Comparison of ENCODE assay signal across 9 cellular contexts in genomic region chr1:89483757-89484077, GRCh38.
"Had no signal": no experiment of that assay in that cellular context is flagged by ENCODE, and none has a peak within 500 bp of the region (broad histone marks: within the 10 kb centered on the region; RNA-seq: fewer than 3 reads in every experiment).

No MANE protein-coding gene starts in this region.

- H3K4me1 ChIP-seq: esophagus squamous epithelium, gastroesophageal sphincter, lower lobe of right lung had no signal

- ATAC-seq: gastroesophageal sphincter had no signal

- H3K27ac ChIP-seq: coronary artery, esophagus squamous epithelium, gastroesophageal sphincter, heart left ventricle, hepatocyte, left lung, lower lobe of right lung had no signal

- H3K4me3 ChIP-seq: coronary artery, esophagus squamous epithelium, gastroesophageal sphincter, heart left ventricle, hepatocyte, left lung, lower lobe of right lung, mucosa of descending colon had no signal

- H3K79me2 ChIP-seq: hepatocyte had no signal

- H3K36me3 ChIP-seq: esophagus squamous epithelium, gastroesophageal sphincter, heart left ventricle, left lung, lower lobe of right lung had no signal

- DNase-seq: esophagus squamous epithelium had no signal

- H3K4me2 ChIP-seq: hepatocyte had no signal

- H3K27me3 ChIP-seq: dorsolateral prefrontal cortex, esophagus squamous epithelium, gastroesophageal sphincter, heart left ventricle, hepatocyte, left lung had no signal

- H2AFZ ChIP-seq: hepatocyte had no signal
